ENCODE assay signal across 17 cellular contexts in the genomic region with DNA sequence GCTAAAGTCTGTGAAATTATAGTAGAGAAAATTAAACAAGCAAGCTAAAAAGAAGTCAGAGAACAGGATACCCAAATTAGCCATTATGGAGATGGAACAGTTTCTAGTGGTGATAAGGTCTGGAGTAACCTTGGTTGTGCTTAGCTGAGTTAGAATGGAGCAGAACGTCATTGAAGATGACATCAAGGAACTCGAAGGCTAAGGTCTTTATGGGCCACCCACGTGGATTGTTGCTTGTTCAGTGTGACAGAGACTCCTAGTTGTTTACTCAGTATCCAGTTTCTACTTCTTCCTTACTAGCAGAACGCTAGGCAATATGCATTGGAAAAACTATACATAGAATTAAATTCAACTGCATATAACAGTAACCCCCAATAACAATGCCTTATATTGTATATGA.
"Had no signal": no experiment of that assay in that cellular context is flagged by ENCODE, and none has a peak within 500 bp of the region (broad histone marks: within the 10 kb centered on the region; RNA-seq: fewer than 3 reads in every experiment).

No MANE protein-coding gene starts in this region.

- H3K27ac ChIP-seq: foreskin keratinocyte, parathyroid adenoma, psoas muscle, right lobe of liver, tibial artery, upper lobe of left lung, uterus had no signal

- DNase-seq: effector CD4-positive, alpha-beta T cell; endodermal cell; erythroblast; foreskin keratinocyte; left colon; mesendoderm; naive B cell; psoas muscle; retina; right lobe of liver; stimulated activated CD4-positive, alpha-beta T cell treated with anti-CD3 and anti-CD28 coated beads, Interleukin-4, amount 100 ng/mL, for 1 hour; stimulated activated CD8-positive, alpha-beta memory T cell treated with anti-CD3 and anti-CD28 coated beads, Interleukin-4, amount 100 ng/mL, for 48 hours; tibial artery; upper lobe of left lung; uterus had no signal

- H3K36me3 ChIP-seq: right lobe of liver, tibial artery, upper lobe of left lung, uterus had no signal

- H2AFZ ChIP-seq: parathyroid adenoma had no signal

- ATAC-seq: foreskin keratinocyte; left colon; psoas muscle; right lobe of liver; stimulated activated effector memory CD8-positive, alpha-beta T cell treated with anti-CD3 and anti-CD28 coated beads, Interleukin-12 subunit alpha, Interleukin-12 subunit beta, amount 100 ng/mL, for 72 hours had no signal

- H3K9ac ChIP-seq: parathyroid adenoma had no signal

- H3K4me3 ChIP-seq: psoas muscle, right lobe of liver, tibial artery, upper lobe of left lung, uterus had no signal

- H3K9me3 ChIP-seq: psoas muscle, right lobe of liver, tibial artery, upper lobe of left lung, uterus had no signal

- H3K27me3 ChIP-seq: foreskin keratinocyte, right lobe of liver, tibial artery, upper lobe of left lung, uterus had no signal

- H3K4me1 ChIP-seq: parathyroid adenoma, right lobe of liver, tibial artery, upper lobe of left lung, uterus had no signal
